8 cellular contexts compared by ENCODE assay signal in genomic region chr7:17939670-17940301, GRCh38. TPM values are rescaled to one million over a fixed set of nuclear protein-coding genes. Genes with fewer than 3 reads are reported as not detected.
DNase-seq lines count a peak whose midpoint lies in the region; ATAC-seq and TF ChIP-seq lines count a peak whose summit lies in the region.

No MANE protein-coding gene starts in this region.

- H3K9ac ChIP-seq in MM.1S (ENCODE audit: low read length), result peak overlapping the region; percentile 93

- TF ChIP-seq CTCF in GM12875 (IDR thresholded peaks at IDR 0.05; ENCODE audit: borderline replicate concordance, insufficient read depth, low read depth, low read length), result no peak
- TF ChIP-seq CTCF in MM.1S (IDR thresholded peaks at IDR 0.05; ENCODE audit: low read length), result no peak
- TF ChIP-seq CTCF in WTC11 (IDR thresholded peaks at IDR 0.05), result no peak
- TF ChIP-seq CTCF in cardiac fibroblast (IDR thresholded peaks at IDR 0.05; ENCODE audit: low read depth, low read length), result no peak
- TF ChIP-seq CTCF in kidney epithelial cell (IDR thresholded peaks at IDR 0.05; ENCODE audit: insufficient read depth, low read length, poor library complexity, severe bottlenecking), result no peak

- H3K27me3 ChIP-seq in MM.1S (replicated peaks; ENCODE audit: insufficient read depth, low read length), result no peaks in the 10 kb centered on the region
- no peaks in the 10 kb centered on the region for H3K27me3 ChIP-seq in kidney epithelial cell (ENCODE audit: control insufficient read depth, insufficient read depth, low read length)

- H3K4me1 Mint-ChIP-seq in WTC11, result peaks cover 37% of the 10 kb centered on the region

- H3K4me3 Mint-ChIP-seq in WTC11, result peak overlapping the region; percentile 97

- peaks cover 52% of the 10 kb centered on the region for H3K79me2 ChIP-seq in MM.1S (ENCODE audit: low read length)

- peak overlapping the region; percentile 92 for H2AFZ ChIP-seq in MM.1S (ENCODE audit: low read length)

- ATAC-seq in WTC11, result peak; percentile 23

- POLR2A ChIA-PET in WTC11 (lab: Charles Lee), result no interaction called here

- H3K4me1 ChIP-seq in MM.1S (ENCODE audit: low read length), result peaks cover 11% of the 10 kb centered on the region; the same call in 1 of the 2 replicates

- peak overlapping the region; percentile 73; the same call in 1 of the 2 replicates for H3K27ac ChIP-seq in MM.1S (ENCODE audit: low read length)

- H3K4me3 ChIP-seq in GM12875 (ENCODE audit: low read depth, low read length), result peak overlapping the region; percentile 84
- H3K4me3 ChIP-seq in MM.1S (ENCODE audit: low read length), result peak overlapping the region; percentile 93
- H3K4me3 ChIP-seq in cardiac fibroblast (replicated peaks in 1 of 2; ENCODE audit: low read depth in 2 of 2, low read length in 2 of 2), result peak overlapping the region; percentile 89 to 91
- peak overlapping the region; percentile 99 for H3K4me3 ChIP-seq in kidney epithelial cell (ENCODE audit: low read depth, low read length)

- H4K20me1 ChIP-seq in MM.1S (ENCODE audit: insufficient read depth, low read length), result 0 out of 2 replicates have a peak, but pooled peaks cover 4% of the 10 kb centered on the region

- H3K9me3 Mint-ChIP-seq in WTC11, result no peaks in the 10 kb centered on the region

- H3K36me3 Mint-ChIP-seq in WTC11, result no peaks in the 10 kb centered on the region

- DNase-seq in HCEC 1CT, result peak; percentile 50
- peak; percentile 46 for DNase-seq in MM.1S
- no peak for DNase-seq in WTC11 (ENCODE audit: low spot score)
- DNase-seq in cardiac fibroblast (ENCODE audit: low read depth in 2 of 2), result peak; percentile 22 to 43
- DNase-seq in kidney epithelial cell (ENCODE audit: low read depth), result no peak
- peak in 3 of 4 experiments; percentile 18 to 28 (median 19) for DNase-seq in stimulated activated CD4-positive, alpha-beta T cell treated with anti-CD3 and anti-CD28 coated beads, Interleukin-1b, Interleukin-23, amount 100 ng/mL, for 24 hours (ENCODE audit: low read depth in 4 of 4, low spot score in 1 of 4)
- no peak for DNase-seq in NCI-H1048 (lab: John Stamatoyannopoulos, UW)

- H3K27ac Mint-ChIP-seq in WTC11, result peak overlapping the region; percentile 97

- peak overlapping the region; percentile 84 for H3K4me2 ChIP-seq in MM.1S (ENCODE audit: low read depth, low read length)

- H3K36me3 ChIP-seq in MM.1S (replicated peaks; ENCODE audit: insufficient read depth, low read length), result no peaks in the 10 kb centered on the region
- H3K36me3 ChIP-seq in kidney epithelial cell (ENCODE audit: control insufficient read depth, insufficient read depth, low read length), result no peaks in the 10 kb centered on the region

- no peaks in the 10 kb centered on the region for H3K9me3 ChIP-seq in MM.1S (replicated peaks; ENCODE audit: insufficient read depth, low read length)

- no peaks in the 10 kb centered on the region for H3K27me3 Mint-ChIP-seq in WTC11 (ENCODE audit: low read depth)

- peaks cover 10% of the 10 kb centered on the region; the same call in 1 of the 2 replicates for H3F3A ChIP-seq in MM.1S (ENCODE audit: insufficient read depth, low read length)

- H3K9me2 ChIP-seq in MM.1S (replicated peaks; ENCODE audit: insufficient read depth, low read length), result no peaks in the 10 kb centered on the region

- CTCF ChIA-PET in WTC11 (lab: Charles Lee), result interaction anchor here (1.0 kb wide), 1 partner anchor 170 kb away, joined by 6 read pairs; no protein-coding TSS in a partner anchor

TF ChIP-seq in WTC11, 78 proteins besides CTCF, POLR2A, EP300 and RAD21:
- TF ChIP-seq ZNF281 (CRISPR knock-in tag; IDR thresholded peaks at IDR 0.05) (0 out of 2 replicates have a peak, but pooled peaks have one; percentile 34), ARID4B (CRISPR knock-in tag; IDR thresholded peaks at IDR 0.05; ENCODE audit: borderline replicate concordance) (no peak), RORB (CRISPR knock-in tag; IDR thresholded peaks at IDR 0.05) (no peak), KAT7 (CRISPR knock-in tag; IDR thresholded peaks at IDR 0.05; ENCODE audit: borderline replicate concordance) (no peak), ZBTB21 (CRISPR knock-in tag; IDR thresholded peaks at IDR 0.05; ENCODE audit: borderline replicate concordance) (no peak), MXD4 (CRISPR knock-in tag; IDR thresholded peaks at IDR 0.05; ENCODE audit: borderline replicate concordance) (no peak), ZNF121 (CRISPR knock-in tag; IDR thresholded peaks at IDR 0.05) (no peak; the same call in 1 of the 2 replicates), ZNF138 (CRISPR knock-in tag; conservative IDR thresholded peaks at IDR 0.05) (no peak)

RNA-seq across cellular contexts. Expression of gene SNX13, which starts 0.5 kb away (rescaled TPM):
- total RNA-seq in WTC11 (2021) (27.5 to 30.0 TPM (median 29.3 TPM) in 3 replicates), kidney epithelial cell (30.7 and 41.9 TPM in 2 replicates)

Comparison
In these comparisons a context has a peak if more than half of its experiments do, and no peak if none do; other contexts are left out.
1. DNase-seq: peak in HCEC 1CT (single experiment), MM.1S (single experiment), cardiac fibroblast (2 of 2) and stimulated activated CD4-positive, alpha-beta T cell treated with anti-CD3 and anti-CD28 coated beads, Interleukin-1b, Interleukin-23, amount 100 ng/mL, for 24 hours (3 of 4); none in WTC11 (single experiment), kidney epithelial cell (single experiment) and NCI-H1048 (single experiment).
2. Peak in every context shown above with its lines, with median percentiles within 50 percentile points of each other: H3K4me3 ChIP-seq.